In the genomic region with DNA sequence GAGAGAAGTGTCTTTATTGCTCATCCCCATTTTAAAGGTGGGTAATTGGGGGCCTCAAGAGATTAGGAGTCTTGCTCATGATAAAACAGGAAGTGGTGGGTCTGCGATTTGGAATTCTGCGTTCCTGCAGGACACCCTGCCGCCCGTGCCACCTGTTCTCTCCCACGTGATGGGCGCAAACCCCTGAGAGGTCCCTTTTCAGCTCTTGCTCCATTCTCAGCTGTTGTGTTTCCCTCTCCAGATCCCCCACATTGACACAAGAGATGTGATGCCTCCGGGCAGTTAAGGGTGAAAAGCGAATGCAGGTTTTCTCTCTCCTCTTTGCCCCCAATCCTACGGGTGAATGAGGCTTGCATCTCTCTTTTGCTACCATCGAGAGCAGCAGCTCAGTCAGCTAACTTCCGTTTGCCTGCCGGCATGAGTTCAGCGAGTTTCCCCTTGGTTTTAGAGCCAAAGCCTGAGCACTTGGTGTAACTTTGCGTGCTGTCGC, we compare ENCODE assay signal across 33 cellular contexts. TPM values are rescaled to one million over a fixed set of nuclear protein-coding genes. Genes with fewer than 3 reads are reported as not detected.
"Had no signal": no experiment of that assay in that cellular context is flagged by ENCODE, and none has a peak within 500 bp of the region (broad histone marks: within the 10 kb centered on the region; RNA-seq: fewer than 3 reads in every experiment).

No MANE protein-coding gene starts in this region.

- H3K27ac Mint-ChIP-seq: activated B cell treated with CpG ODN at 0.5 μM for 24 hours; activated CD8-positive, alpha-beta T cell treated with anti-CD3 and anti-CD28 coated beads for 36 hours; activated naive CD4-positive, alpha-beta T cell treated with anti-CD3 and anti-CD28 coated beads for 36 hours; activated naive CD4-positive, alpha-beta T cell treated with anti-CD3 and anti-CD28 coated beads, Interleukin-2, amount 50 U/mL, for 24 hours; activated naive CD8-positive, alpha-beta T cell treated with anti-CD3 and anti-CD28 coated beads for 36 hours; activated naive CD8-positive, alpha-beta T cell treated with anti-CD3 and anti-CD28 coated beads, Interleukin-2, amount 50 U/mL, for 24 hours; activated T-helper 17 cell treated with anti-CD3 and anti-CD28 coated beads, Interleukin-2, amount 50 U/mL, for 72 hours; dendritic cell treated with granulocyte-macrophage colony-stimulating factor and Interleukin-4, amounts not matched to agents 40 ng/mL and 50 ng/mL, for 4 days; T-helper 17 cell; T-helper 2 cell treated with Interferon-gamma antibody and Interleukin-4, amounts not matched to agents 5 μg/mL and 100 μg/mL, for 36 hours had no signal

- H3K36me3 Mint-ChIP-seq: activated naive CD8-positive, alpha-beta T cell treated with anti-CD3 and anti-CD28 coated beads for 36 hours had no signal

- H3K4me1 Mint-ChIP-seq: activated B cell treated with CpG ODN at 0.5 μM for 24 hours; activated naive CD4-positive, alpha-beta T cell treated with anti-CD3 and anti-CD28 coated beads, Interleukin-2, amount 50 U/mL, for 24 hours; activated naive CD8-positive, alpha-beta T cell treated with anti-CD3 and anti-CD28 coated beads for 36 hours; activated naive CD8-positive, alpha-beta T cell treated with anti-CD3 and anti-CD28 coated beads, Interleukin-2, amount 50 U/mL, for 24 hours; activated T-helper 17 cell treated with anti-CD3 and anti-CD28 coated beads, Interleukin-2, amount 50 U/mL, for 72 hours; central memory CD8-positive, alpha-beta T cell had no signal

- ATAC-seq: activated CD4-positive, CD25-positive, alpha-beta regulatory T cell treated with anti-CD3 and anti-CD28 coated beads, Interleukin-2, amount 50 U/mL, for 24 hours; activated CD8-positive, alpha-beta T cell treated with anti-CD3 and anti-CD28 coated beads for 36 hours; activated naive CD8-positive, alpha-beta T cell treated with anti-CD3 and anti-CD28 coated beads, Interleukin-2, amount 50 U/mL, for 24 hours; activated T-cell treated with anti-CD3 and anti-CD28 coated beads, Interleukin-2, amount 50 U/mL, for 4 hours; activated T-helper 17 cell treated with anti-CD3 and anti-CD28 coated beads, Interleukin-2, amount 50 U/mL, for 72 hours; body of pancreas; T-helper 17 cell had no signal

- H3K4me3 Mint-ChIP-seq: activated B cell treated with CpG ODN at 0.5 μM for 24 hours; activated CD8-positive, alpha-beta T cell treated with anti-CD3 and anti-CD28 coated beads for 36 hours; activated naive CD4-positive, alpha-beta T cell treated with anti-CD3 and anti-CD28 coated beads for 36 hours; activated naive CD4-positive, alpha-beta T cell treated with anti-CD3 and anti-CD28 coated beads, Interleukin-2, amount 50 U/mL, for 24 hours; activated naive CD8-positive, alpha-beta T cell treated with anti-CD3 and anti-CD28 coated beads for 36 hours; activated naive CD8-positive, alpha-beta T cell treated with anti-CD3 and anti-CD28 coated beads, Interleukin-2, amount 50 U/mL, for 24 hours; activated T-cell treated with anti-CD3 and anti-CD28 coated beads, Interleukin-2, amount 50 U/mL, for 4 hours; activated T-helper 17 cell treated with anti-CD3 and anti-CD28 coated beads, Interleukin-2, amount 50 U/mL, for 72 hours; central memory CD8-positive, alpha-beta T cell; dendritic cell treated with granulocyte-macrophage colony-stimulating factor and Interleukin-4, amounts not matched to agents 40 ng/mL and 50 ng/mL, for 4 days; T-helper 17 cell; T-helper 2 cell treated with Interferon-gamma antibody and Interleukin-4, amounts not matched to agents 5 μg/mL and 100 μg/mL, for 36 hours had no signal

- H3K4me3 ChIP-seq: adrenal gland, body of pancreas, coronary artery, dorsolateral prefrontal cortex, esophagus muscularis mucosa, gastroesophageal sphincter had no signal

- H3K27me3 ChIP-seq: adrenal gland, body of pancreas, dorsolateral prefrontal cortex, esophagus muscularis mucosa, gastroesophageal sphincter had no signal

- H3K36me3 ChIP-seq: adrenal gland, esophagus muscularis mucosa, gastroesophageal sphincter, WERI-Rb-1 had no signal

- H3K9me3 Mint-ChIP-seq: activated naive CD4-positive, alpha-beta T cell treated with anti-CD3 and anti-CD28 coated beads, Interleukin-2, amount 50 U/mL, for 24 hours; activated T-helper 17 cell treated with anti-CD3 and anti-CD28 coated beads, Interleukin-2, amount 50 U/mL, for 72 hours had no signal

- DNase-seq: activated B cell treated with CpG ODN at 0.5 μM for 24 hours; activated CD4-positive, alpha-beta T cell treated with anti-CD3 and anti-CD28 coated beads for 48 hours; activated CD4-positive, alpha-beta T cell treated with anti-CD3 and anti-CD28 coated beads, Interleukin-2, amount 50 U/mL, for 1 hour; activated CD4-positive, alpha-beta T cell treated with anti-CD3 and anti-CD28 coated beads, Interleukin-2, amount 50 U/mL, for 48 hours; activated CD8-positive, alpha-beta memory T cell treated with anti-CD3 and anti-CD28 coated beads for 24 hours; activated CD8-positive, alpha-beta T cell treated with anti-CD3 and anti-CD28 coated beads for 36 hours; activated effector memory CD4-positive, alpha-beta T cell treated with Interleukin-2 at 50 U/mL for 16 hours; activated gamma-delta T cell treated with Interleukin-2 at 50 U/mL for 16 hours; activated naive CD4-positive, alpha-beta T cell treated with anti-CD3 and anti-CD28 coated beads for 36 hours; activated naive CD8-positive, alpha-beta T cell treated with anti-CD3 and anti-CD28 coated beads for 36 hours; activated naive CD8-positive, alpha-beta T cell treated with anti-CD3 and anti-CD28 coated beads, Interleukin-2, amount 50 U/mL, for 24 hours; activated T-cell treated with anti-CD3 and anti-CD28 coated beads, Interleukin-2, amount 50 U/mL, for 4 hours; adrenal gland; amygdala; aorta; body of pancreas; effector memory CD4-positive, alpha-beta T cell; erythroblast; foreskin melanocyte; T-helper 1 cell; T-helper 17 cell; T1000; WERI-Rb-1 had no signal

- H3K27ac ChIP-seq: adrenal gland, body of pancreas, coronary artery, dorsolateral prefrontal cortex, esophagus muscularis mucosa, gastroesophageal sphincter, WERI-Rb-1 had no signal

- H3K27me3 Mint-ChIP-seq: activated B cell treated with CpG ODN at 0.5 μM for 24 hours; activated CD8-positive, alpha-beta T cell treated with anti-CD3 and anti-CD28 coated beads for 36 hours; activated naive CD4-positive, alpha-beta T cell treated with anti-CD3 and anti-CD28 coated beads, Interleukin-2, amount 50 U/mL, for 24 hours; activated naive CD8-positive, alpha-beta T cell treated with anti-CD3 and anti-CD28 coated beads for 36 hours; activated naive CD8-positive, alpha-beta T cell treated with anti-CD3 and anti-CD28 coated beads, Interleukin-2, amount 50 U/mL, for 24 hours; activated T-helper 17 cell treated with anti-CD3 and anti-CD28 coated beads, Interleukin-2, amount 50 U/mL, for 72 hours; T-helper 17 cell had no signal

- H3K4me1 ChIP-seq: adrenal gland, body of pancreas, esophagus muscularis mucosa, gastroesophageal sphincter had no signal

RNA-seq across cellular contexts. Expression of gene KIF26B, which starts 57.5 kb away (rescaled TPM):
- total RNA-seq: activated T-helper 17 cell treated with anti-CD3 and anti-CD28 coated beads, Interleukin-2, amount 50 U/mL, for 72 hours; T-helper 17 cell had no signal
